In genomic region chr7:100897772-100898454, GRCh38 we compare ENCODE assay signal across 14 cellular contexts. TPM values are rescaled to one million over a fixed set of nuclear protein-coding genes. Genes with fewer than 3 reads are reported as not detected.
DNase-seq lines count a peak whose midpoint lies in the region; ATAC-seq and TF ChIP-seq lines count a peak whose summit lies in the region.
"Had no signal": no experiment of that assay in that cellular context is flagged by ENCODE, and none has a peak within 500 bp of the region (broad histone marks: within the 10 kb centered on the region; RNA-seq: fewer than 3 reads in every experiment).

No MANE protein-coding gene starts in this region.

- CTCF ChIA-PET in activated naive CD4-positive, alpha-beta T cell treated with anti-CD3 and anti-CD28 coated beads, Interleukin-2, amount 10 ng/mL, durations not matched to agents 7 days and 5 days (lab: Charles Lee) = interaction anchor here (0.6 to 3.9 kb wide), 4 partner anchors 161 to 612 kb away, joined by 3 to 21 read pairs (median 4); no protein-coding TSS in a partner anchor

- H3K4me2 ChIP-seq in mesenchymal stem cell (ENCODE audit: low read length, poor library complexity, severe bottlenecking) = no peak overlapping the region

- peak overlapping the region; percentile 81 for H3K4me3 Mint-ChIP-seq in glutamatergic neuron (ENCODE audit: unreplicated experiment)
- H3K4me3 Mint-ChIP-seq in neural crest cell = peak overlapping the region; percentile 74
- no peak overlapping the region for H3K4me3 Mint-ChIP-seq in activated naive CD4-positive, alpha-beta T cell treated with anti-CD3 and anti-CD28 coated beads, Interleukin-2, amount 10 ng/mL, durations not matched to agents 7 days and 5 days

- no peak overlapping the region for H2BK120ac ChIP-seq in mesenchymal stem cell (ENCODE audit: low read depth, low read length)

- H3K36me3 Mint-ChIP-seq in glutamatergic neuron (ENCODE audit: unreplicated experiment) = peaks cover 5% of the 10 kb centered on the region
- H3K36me3 Mint-ChIP-seq in neural crest cell (ENCODE audit: low read depth) = no peaks in the 10 kb centered on the region
- H3K36me3 Mint-ChIP-seq in activated naive CD4-positive, alpha-beta T cell treated with anti-CD3 and anti-CD28 coated beads, Interleukin-2, amount 10 ng/mL, durations not matched to agents 7 days and 5 days = no peaks in the 10 kb centered on the region

- H3K27ac ChIP-seq in Peyer's patch (peak overlapping the region in 3 of 4 donors; percentile 36 to 86 (median 82)), mesenchymal stem cell (ENCODE audit: low read length, poor library complexity, severe bottlenecking) (no peak overlapping the region)
- H3K27ac ChIP-seq: BLaER1 treated with 17β-estradiol and CSF1 and Interleukin-3, amounts not matched to agents 10 nM and 100 nM; spleen had no signal

- no peak for ATAC-seq in HG03025 (IDR thresholded peaks at IDR 0.05; ENCODE audit: low FRiP score, unreplicated experiment)

- H3K27ac Mint-ChIP-seq in glutamatergic neuron (ENCODE audit: unreplicated experiment) (no peak overlapping the region), neural crest cell (ENCODE audit: unreplicated experiment) (no peak overlapping the region)
- no peak overlapping the region for H3K27ac Mint-ChIP-seq in activated naive CD4-positive, alpha-beta T cell treated with anti-CD3 and anti-CD28 coated beads, Interleukin-2, amount 10 ng/mL, durations not matched to agents 7 days and 5 days
- H3K27ac Mint-ChIP-seq: activated B cell treated with CpG ODN at 0.5 μM for 24 hours; activated CD8-positive, alpha-beta T cell treated with anti-CD3 and anti-CD28 coated beads for 36 hours; HFFc6 had no signal

- no peak overlapping the region for H2BK5ac ChIP-seq in mesenchymal stem cell (ENCODE audit: low read depth, low read length, poor library complexity, severe bottlenecking)

- no peak overlapping the region for H3K4me3 ChIP-seq in Peyer's patch
- no peak overlapping the region for H3K4me3 ChIP-seq in mesenchymal stem cell (ENCODE audit: insufficient read depth in 1 of 2, low read depth in 1 of 2, low read length in 2 of 2)
- H3K4me3 ChIP-seq: BLaER1 treated with 17β-estradiol and CSF1 and Interleukin-3, amounts not matched to agents 10 nM and 100 nM had no signal

- H3K27me3 Mint-ChIP-seq in glutamatergic neuron (ENCODE audit: unreplicated experiment) (peaks cover 7% of the 10 kb centered on the region), neural crest cell (ENCODE audit: low read depth) (peaks cover 58% of the 10 kb centered on the region)
- peaks cover 85% of the 10 kb centered on the region for H3K27me3 Mint-ChIP-seq in activated naive CD4-positive, alpha-beta T cell treated with anti-CD3 and anti-CD28 coated beads, Interleukin-2, amount 10 ng/mL, durations not matched to agents 7 days and 5 days

- H2BK12ac ChIP-seq in mesenchymal stem cell (ENCODE audit: low read length in 2 of 2) = no peak overlapping the region

- no peaks in the 10 kb centered on the region for H3K36me3 ChIP-seq in Peyer's patch
- no peaks in the 10 kb centered on the region for H3K36me3 ChIP-seq in mesenchymal stem cell (ENCODE audit: control insufficient read depth in 1 of 2, insufficient read depth in 2 of 2, low read depth in 1 of 2, low read length in 2 of 2)
- H3K36me3 ChIP-seq: BLaER1 treated with 17β-estradiol and CSF1 and Interleukin-3, amounts not matched to agents 10 nM and 100 nM; spleen had no signal

- H2AFZ ChIP-seq in mesenchymal stem cell (ENCODE audit: low read depth, low read length) = no peak overlapping the region

- H3K27me3 ChIP-seq in Peyer's patch (peaks cover 0 to 16% of the 10 kb centered on the region in 2 donors), mesenchymal stem cell (ENCODE audit: control insufficient read depth in 1 of 2, insufficient read depth in 1 of 2, low read length in 2 of 2) (peaks cover 41 to 68% of the 10 kb centered on the region in 2 experiments)

- H3K18ac ChIP-seq in mesenchymal stem cell (ENCODE audit: low read depth in 1 of 2, low read length in 2 of 2) = no peak overlapping the region

- no peak overlapping the region for H2BK15ac ChIP-seq in mesenchymal stem cell (ENCODE audit: low read depth, poor library complexity, severe bottlenecking)

- H3K9me3 Mint-ChIP-seq in glutamatergic neuron (ENCODE audit: unreplicated experiment) (peaks cover 9% of the 10 kb centered on the region), neural crest cell (no peaks in the 10 kb centered on the region)
- H3K9me3 Mint-ChIP-seq in activated naive CD4-positive, alpha-beta T cell treated with anti-CD3 and anti-CD28 coated beads, Interleukin-2, amount 10 ng/mL, durations not matched to agents 7 days and 5 days = no peaks in the 10 kb centered on the region
- H3K9me3 Mint-ChIP-seq: activated B cell treated with CpG ODN at 0.5 μM for 24 hours; activated CD8-positive, alpha-beta T cell treated with anti-CD3 and anti-CD28 coated beads for 36 hours; HFFc6 had no signal

- H4K8ac ChIP-seq in mesenchymal stem cell (ENCODE audit: low read length) = no peak overlapping the region

- no peak overlapping the region for H3K4ac ChIP-seq in mesenchymal stem cell (ENCODE audit: low read depth in 1 of 2, low read length in 2 of 2)

- H3K14ac ChIP-seq in mesenchymal stem cell (ENCODE audit: low read length in 2 of 2) = no peak overlapping the region

- H3K9me3 ChIP-seq in Peyer's patch (no peaks in the 10 kb centered on the region), mesenchymal stem cell (ENCODE audit: control insufficient read depth, low read length) (no peaks in the 10 kb centered on the region)
- H3K9me3 ChIP-seq: BLaER1 treated with 17β-estradiol and CSF1 and Interleukin-3, amounts not matched to agents 10 nM and 100 nM; spleen had no signal

- H3K4me1 ChIP-seq in Peyer's patch (peaks cover 0 to 51% (median 17%) of the 10 kb centered on the region in 4 donors), mesenchymal stem cell (ENCODE audit: control insufficient read depth, insufficient read depth, low read depth, low read length) (peaks cover 28% of the 10 kb centered on the region)

- H3K23ac ChIP-seq in mesenchymal stem cell (ENCODE audit: low read length in 2 of 2) = no peak overlapping the region

- TF ChIP-seq CTCF in Peyer's patch (IDR thresholded peaks at IDR 0.05) (peak in 1 of 6 experiments; percentile 7), glutamatergic neuron (IDR thresholded peaks at IDR 0.05; ENCODE audit: partially characterized antibody, unreplicated experiment) (no peak), neural crest cell (conservative IDR thresholded peaks at IDR 0.05) (no peak)

- no peak overlapping the region for H2AK5ac ChIP-seq in mesenchymal stem cell (ENCODE audit: low read length, severe bottlenecking)

- no peak overlapping the region for H4K91ac ChIP-seq in mesenchymal stem cell (ENCODE audit: low read length)

- peak; percentile 15 for DNase-seq in D341Med (ENCODE audit: low spot score)
- DNase-seq in Peyer's patch = peak in 2 of 3 donors; percentile 69 to 81
- DNase-seq in glutamatergic neuron = no peak
- no peak for DNase-seq in neural crest cell (ENCODE audit: low read depth, low spot score)
- no peak for DNase-seq in mesenchymal stem cell
- DNase-seq in activated naive CD4-positive, alpha-beta T cell treated with anti-CD3 and anti-CD28 coated beads, Interleukin-2, amount 10 ng/mL, durations not matched to agents 7 days and 5 days = no peak
- DNase-seq: foreskin melanocyte, HFFc6, NCI-H226 had no signal

- H3K4me1 Mint-ChIP-seq in glutamatergic neuron (ENCODE audit: low read depth, unreplicated experiment) (peaks cover 5% of the 10 kb centered on the region), neural crest cell (peaks cover 11% of the 10 kb centered on the region)
- H3K4me1 Mint-ChIP-seq in activated naive CD4-positive, alpha-beta T cell treated with anti-CD3 and anti-CD28 coated beads, Interleukin-2, amount 10 ng/mL, durations not matched to agents 7 days and 5 days = peaks cover 14% of the 10 kb centered on the region

- H3K9ac ChIP-seq in mesenchymal stem cell (ENCODE audit: low read length) = no peak overlapping the region
- H3K9ac ChIP-seq: BLaER1 treated with 17β-estradiol and CSF1 and Interleukin-3, amounts not matched to agents 10 nM and 100 nM had no signal

- WGBS in mesenchymal stem cell = 85% methylated on average over 12 of the region's 13 CpGs

- no peaks in the 10 kb centered on the region for H3K79me1 ChIP-seq in mesenchymal stem cell (replicated peaks; ENCODE audit: low read length, poor library complexity, severe bottlenecking)

- TF ChIP-seq POLR2A in Peyer's patch (IDR thresholded peaks at IDR 0.05) = peak in 1 of 2 donors; percentile 46

RNA-seq across cellular contexts. Expression of gene ACHE, which starts 2.2 kb away (rescaled TPM):
- total RNA-seq in Peyer's patch (10 to 100 TPM in 3 of 4 donors, 1 to 10 TPM in 1; 3.3 to 35.4 (median 25.3) TPM), glutamatergic neuron (ENCODE audit: unreplicated experiment) (30.0 TPM), neural crest cell (1.7 and 2.0 TPM in 2 replicates)
- 0.84 TPM for polyA plus RNA-seq in mesenchymal stem cell (2013, experiment 1 of 2)
- 0.96 TPM for polyA plus RNA-seq in mesenchymal stem cell (2013, experiment 2 of 2)

RNA-seq across cellular contexts. Expression of gene UFSP1, which starts 8.4 kb away (rescaled TPM):
- total RNA-seq in Peyer's patch = 1 to 10 TPM; 4.1 to 7.0 (median 5.2) TPM
- 3.2 TPM for total RNA-seq in glutamatergic neuron (ENCODE audit: unreplicated experiment)
- 4.4 and 4.6 TPM in 2 replicates for total RNA-seq in neural crest cell
- polyA plus RNA-seq in mesenchymal stem cell (2013, experiment 1 of 2) = 1.4 TPM
- 1.4 TPM for polyA plus RNA-seq in mesenchymal stem cell (2013, experiment 2 of 2)

RNA-seq across cellular contexts. Expression of gene SRRT, which starts 23.0 kb away (rescaled TPM):
- total RNA-seq in Peyer's patch = 100 to 1,000 TPM in 2 of 4 donors, 10 to 100 TPM in 2; 60.9 to 272 (median 113) TPM
- total RNA-seq in glutamatergic neuron (ENCODE audit: unreplicated experiment) = 213 TPM
- total RNA-seq in neural crest cell = 330 and 356 TPM in 2 replicates
- polyA plus RNA-seq in mesenchymal stem cell (2013, experiment 1 of 2) = 66.1 TPM
- 61.3 TPM for polyA plus RNA-seq in mesenchymal stem cell (2013, experiment 2 of 2)

RNA-seq across cellular contexts. Expression of gene TRIP6, which starts 30.7 kb away (rescaled TPM):
- 10 to 100 TPM in 3 of 4 donors, 1 to 10 TPM in 1; 8.8 to 22.3 (median 15.4) TPM for total RNA-seq in Peyer's patch
- total RNA-seq in glutamatergic neuron (ENCODE audit: unreplicated experiment) = 13.1 TPM
- total RNA-seq in neural crest cell = 34.8 and 39.7 TPM in 2 replicates
- 61.5 TPM for polyA plus RNA-seq in mesenchymal stem cell (2013, experiment 1 of 2)
- polyA plus RNA-seq in mesenchymal stem cell (2013, experiment 2 of 2) = 61.7 TPM

RNA-seq across cellular contexts. Expression of gene SLC12A9, which starts 45.4 kb away (rescaled TPM):
- total RNA-seq in Peyer's patch = 10 to 100 TPM; 24.8 to 51.1 (median 28.2) TPM
- total RNA-seq in glutamatergic neuron (ENCODE audit: unreplicated experiment) = 36.7 TPM
- 25.2 and 27.7 TPM in 2 replicates for total RNA-seq in neural crest cell
- 17.9 TPM for polyA plus RNA-seq in mesenchymal stem cell (2013, experiment 1 of 2)
- polyA plus RNA-seq in mesenchymal stem cell (2013, experiment 2 of 2) = 18.1 TPM

Comparison
In these comparisons a context has a peak if more than half of its experiments do, and no peak if none do; other contexts are left out.
1. DNase-seq: peak in D341Med (single experiment) and Peyer's patch (2 of 3); none in glutamatergic neuron (single experiment), neural crest cell (single experiment), mesenchymal stem cell (single experiment) and activated naive CD4-positive, alpha-beta T cell treated with anti-CD3 and anti-CD28 coated beads, Interleukin-2, amount 10 ng/mL, durations not matched to agents 7 days and 5 days (single experiment).